In genomic region chr5:76490970-76491369, GRCh38 we compare ENCODE assay signal across 2 cellular contexts.
TF ChIP-seq lines count a peak whose summit lies in the region.

No MANE protein-coding gene starts in this region.

TF ChIP-seq in SK-N-SH, 30 proteins besides CTCF, POLR2A, EP300 and RAD21 (continued from another document):
- no peak for TF ChIP-seq IRF3 (IDR thresholded peaks at IDR 0.05; ENCODE audit: low read depth, low read length)
- no peak for TF ChIP-seq YY1 (IDR thresholded peaks at IDR 0.05; ENCODE audit: low read depth)
- TF ChIP-seq SIN3A (IDR thresholded peaks at IDR 0.05; ENCODE audit: borderline replicate concordance, low read depth, low read length), result no peak
- no peak for TF ChIP-seq MEF2A (IDR thresholded peaks at IDR 0.05; ENCODE audit: borderline replicate concordance, low read depth)
- no peak for TF ChIP-seq POLR2AphosphoS5 (IDR thresholded peaks at IDR 0.05; ENCODE audit: low read depth, low read length)
- TF ChIP-seq RCOR1 (IDR thresholded peaks at IDR 0.05; ENCODE audit: low read length), result no peak
- TF ChIP-seq USF2 (IDR thresholded peaks at IDR 0.05; ENCODE audit: borderline replicate concordance, low read depth, low read length), result no peak
- no peak for TF ChIP-seq TAF1 (IDR thresholded peaks at IDR 0.05; ENCODE audit: borderline replicate concordance, low read depth, low read length)
- no peak for TF ChIP-seq RXRA (IDR thresholded peaks at IDR 0.05; ENCODE audit: borderline replicate concordance, low read depth)
- no peak for TF ChIP-seq MAX (IDR thresholded peaks at IDR 0.05; ENCODE audit: low read depth)
- no peak for TF ChIP-seq FOXM1 (IDR thresholded peaks at IDR 0.05; ENCODE audit: low read depth)
- TF ChIP-seq RFX5 (IDR thresholded peaks at IDR 0.05; ENCODE audit: low read length), result no peak
TF ChIP-seq in SK-N-SH: peak in this region for 0.

TF ChIP-seq in SK-N-SH treated with all-trans-retinoic acid at 6 μM for 48 hours, 23 proteins besides CTCF, POLR2A, EP300 and RAD21 (continued from another document):
- no peak for TF ChIP-seq PATZ1 (CRISPR knock-in tag; IDR thresholded peaks at IDR 0.05; ENCODE audit: borderline replicate concordance)
